1 cellular context compared by ENCODE assay signal in genomic region chr17:8287651-8288335, GRCh38.
TF ChIP-seq lines count a peak whose summit lies in the region.

No MANE protein-coding gene starts in this region.

TF ChIP-seq in GM12878, 131 proteins besides CTCF, POLR2A, EP300 and RAD21:
- TF ChIP-seq SUZ12 (IDR thresholded peaks at IDR 0.05; ENCODE audit: unreplicated experiment) (no peak), TARDBP (IDR thresholded peaks at IDR 0.05; ENCODE audit: borderline replicate concordance) (no peak), HSF1 (IDR thresholded peaks at IDR 0.05; ENCODE audit: low read depth, low read length) (no peak)
TF ChIP-seq in GM12878: peak in this region for 0.
